In genomic region chr10:103713676-103714075, GRCh38 we compare ENCODE assay signal across 17 cellular contexts.
DNase-seq lines count a peak whose midpoint lies in the region; ATAC-seq and TF ChIP-seq lines count a peak whose summit lies in the region.
"Had no signal": no experiment of that assay in that cellular context is flagged by ENCODE, and none has a peak within 500 bp of the region (broad histone marks: within the 10 kb centered on the region; RNA-seq: fewer than 3 reads in every experiment).

No MANE protein-coding gene starts in this region.

- H3K27me3 Mint-ChIP-seq in type B pancreatic cell = no peaks in the 10 kb centered on the region
- H3K27me3 Mint-ChIP-seq in H9 (ENCODE audit: low read depth) = no peaks in the 10 kb centered on the region; the same call in 1 of the 2 replicates
- H3K27me3 Mint-ChIP-seq: T-cell had no signal

- H2BK5ac ChIP-seq in H9 (ENCODE audit: insufficient read length, low read length) = no peak overlapping the region

- H4K91ac ChIP-seq in H9 (ENCODE audit: insufficient read length, low read depth, low read length) = no peak overlapping the region

- H4K8ac ChIP-seq in H9 (replicated peaks; ENCODE audit: insufficient read length, low read depth, low read length) = no peak overlapping the region

- no peak overlapping the region for H3K4me2 ChIP-seq in mammary epithelial cell (ENCODE audit: insufficient read depth, low read depth, low read length)
- no peak overlapping the region for H3K4me2 ChIP-seq in H9 (ENCODE audit: insufficient read depth, insufficient read length, low read length)

- H2BK15ac ChIP-seq in H9 (ENCODE audit: low read depth, low read length) = no peak overlapping the region

- H3K9me3 ChIP-seq in right cardiac atrium (ENCODE audit: control insufficient read depth, low read length) (no peaks in the 10 kb centered on the region), left ventricle myocardium inferior (replicated peaks) (no peaks in the 10 kb centered on the region), mammary epithelial cell (replicated peaks; ENCODE audit: insufficient read depth, low read length) (no peaks in the 10 kb centered on the region), H9 (ENCODE audit: control insufficient read depth, low read depth, low read length) (no peaks in the 10 kb centered on the region), ovary (no peaks in the 10 kb centered on the region)
- H3K9me3 ChIP-seq: HAP-1, heart right ventricle, SJSA1, thoracic aorta had no signal

- H3K4me1 Mint-ChIP-seq in type B pancreatic cell (ENCODE audit: unreplicated experiment) (peaks cover 24% of the 10 kb centered on the region), H9 (peaks cover 10 to 22% of the 10 kb centered on the region in 2 experiments)

- H3K23ac ChIP-seq in H9 (ENCODE audit: insufficient read length, low read depth, low read length) = no peak overlapping the region

- H3K9ac ChIP-seq in mammary epithelial cell (ENCODE audit: insufficient read depth, low read length) (peak overlapping the region; percentile 34), H9 (ENCODE audit: extremely low read depth, insufficient read length, low read length) (no peak overlapping the region)

- no peak overlapping the region for H3K4ac ChIP-seq in H9 (ENCODE audit: low read depth, low read length)

- CTCF ChIA-PET in mammary epithelial cell (lab: Charles Lee; ENCODE audit: low non-redundant PET) = interaction anchor here (1.2 kb wide), 1 partner anchor 68 kb away, joined by 12 read pairs; no protein-coding TSS in a partner anchor

- no peak for TF ChIP-seq EP300 in ovary (IDR thresholded peaks at IDR 0.05)

- in situ Hi-C loops in mammary epithelial cell (cut with MboI; ENCODE audit: low sequenced_read_pairs in 2 of 2) = loop anchor here (5.0 to 10.0 kb wide), 3 partner anchors 141 to 271 kb away; partner anchors contain the start of gene SH3PXD2A (in 2 of the 2)

- no peak overlapping the region for H3T11ph ChIP-seq in H9 (ENCODE audit: low read length)

- DNase-seq in right cardiac atrium (peak in 2 of 3 donors; percentile 30 to 42), left ventricle myocardium inferior (no peak), mammary epithelial cell (no peak), myocyte (ENCODE audit: low read depth) (peak; percentile 76), type B pancreatic cell (ENCODE audit: extremely low spot score, unreplicated experiment) (no peak), NCI-H510A (lab: John Stamatoyannopoulos, UW) (no peak), H9 (no peak), ovary (no peak)

- H3K23me2 ChIP-seq in H9 (ENCODE audit: insufficient read length, low read depth, low read length, poor library complexity, severe bottlenecking) = no peaks in the 10 kb centered on the region

- TF ChIP-seq CTCF in left ventricle myocardium inferior (IDR thresholded peaks at IDR 0.05; ENCODE audit: borderline replicate concordance) (no peak), mammary epithelial cell (conservative IDR thresholded peaks at IDR 0.05 in 1 of 2, IDR thresholded peaks at IDR 0.05 in 1 of 2; ENCODE audit: extremely low read depth in 1 of 2, insufficient read depth in 1 of 2, low read depth in 1 of 2, low read length in 2 of 2) (no peak), type B pancreatic cell (conservative IDR thresholded peaks at IDR 0.05) (no peak), H9 (conservative IDR thresholded peaks at IDR 0.05) (no peak), ovary (IDR thresholded peaks at IDR 0.05) (no peak)

- 88% methylated on average over 4 of the region's 4 CpGs for WGBS in right cardiac atrium
- WGBS in mammary epithelial cell (ENCODE audit: low coverage, missing lambda C conversion rate) = 65% methylated on average over 3 of the region's 4 CpGs
- WGBS in H9 (ENCODE audit: extremely low coverage, insufficient read length, low lambda C conversion rate) = no CpG with 5 or more reads among the region's 4 CpGs
- WGBS in ovary, 3 donors = 83 to 93% (median 90%) methylated on average over 4 of the region's 4 CpGs

- no peak overlapping the region for H2AK5ac ChIP-seq in H9 (ENCODE audit: insufficient read length, low read length)

- H3K4me1 ChIP-seq in right cardiac atrium (ENCODE audit: control insufficient read depth, insufficient read depth, low read length) (no peaks in the 10 kb centered on the region), left ventricle myocardium inferior (peaks cover 10% of the 10 kb centered on the region), mammary epithelial cell (ENCODE audit: insufficient read depth, low read length) (peaks cover 89% of the 10 kb centered on the region), H9 (ENCODE audit: insufficient read depth, low read length) (no peaks in the 10 kb centered on the region), ovary (ENCODE audit: insufficient read depth) (no peaks in the 10 kb centered on the region)
- H3K4me1 ChIP-seq: HAP-1 had no signal

- no peak overlapping the region for H3K4me3 Mint-ChIP-seq in type B pancreatic cell
- H3K4me3 Mint-ChIP-seq in H9 = no peak overlapping the region
- H3K4me3 Mint-ChIP-seq: activated naive CD8-positive, alpha-beta T cell treated with anti-CD3 and anti-CD28 coated beads, Interleukin-2, amount 10 ng/mL, durations not matched to agents 7 days and 5 days; nephron progenitor cell; T-cell had no signal

- H3K27ac ChIP-seq in right cardiac atrium (ENCODE audit: low read length) (no peak overlapping the region), left ventricle myocardium inferior (replicated peaks) (no peak overlapping the region), mammary epithelial cell (ENCODE audit: insufficient read depth, low read depth, low read length) (peak overlapping the region; percentile 76), H9 (ENCODE audit: insufficient read length, low read depth, low read length) (no peak overlapping the region), ovary (no peak overlapping the region)
- H3K27ac ChIP-seq: heart right ventricle, SJSA1, thoracic aorta, WERI-Rb-1 had no signal

- H3K4me3 ChIP-seq in right cardiac atrium (ENCODE audit: low read length) (no peak overlapping the region), left ventricle myocardium inferior (no peak overlapping the region), mammary epithelial cell (replicated peaks in 1 of 3; ENCODE audit: insufficient read depth in 1 of 3, low read depth in 2 of 3, low read length in 3 of 3) (no peak overlapping the region), ovary (no peak overlapping the region)
- H3K4me3 ChIP-seq: HAP-1, heart right ventricle, lung, SJSA1, thoracic aorta had no signal

- H3K27ac Mint-ChIP-seq in type B pancreatic cell (peak overlapping the region; percentile 75), H9 (no peak overlapping the region; a peak in 1 of 7 replicates)
- H3K27ac Mint-ChIP-seq: activated naive CD8-positive, alpha-beta T cell treated with anti-CD3 and anti-CD28 coated beads, Interleukin-2, amount 10 ng/mL, durations not matched to agents 7 days and 5 days; nephron progenitor cell; T-cell had no signal

- H3K79me2 ChIP-seq in mammary epithelial cell (ENCODE audit: insufficient read depth, low read length) (peaks cover 50% of the 10 kb centered on the region), H9 (ENCODE audit: insufficient read depth, low read length) (no peaks in the 10 kb centered on the region)

- no peak overlapping the region for H4K5ac ChIP-seq in H9 (ENCODE audit: insufficient read length, low read depth, low read length)

- H3K36me3 Mint-ChIP-seq in type B pancreatic cell (peaks cover 1% of the 10 kb centered on the region), H9 (ENCODE audit: insufficient read depth in 1 of 3, low read depth in 3 of 3) (no peaks in the 10 kb centered on the region; a peak in 1 of 7 replicates)
- H3K36me3 Mint-ChIP-seq: activated naive CD8-positive, alpha-beta T cell treated with anti-CD3 and anti-CD28 coated beads, Interleukin-2, amount 10 ng/mL, durations not matched to agents 7 days and 5 days; T-cell had no signal

- no peak for TF ChIP-seq POLR2A in ovary (IDR thresholded peaks at IDR 0.05)

- H2AFZ ChIP-seq in mammary epithelial cell (ENCODE audit: low read depth, low read length) (no peak overlapping the region), H9 (ENCODE audit: low read length) (no peak overlapping the region)

- intact Hi-C loops in right cardiac atrium (cut with DNase I) (loop anchor here (1.0 to 5.0 kb wide), 3 partner anchors 144 to 146 kb away; partner anchors contain the start of gene SH3PXD2A (in 1 of the 4)), left ventricle myocardium inferior (cut with micrococcal nuclease) (loop anchor here (2.0 kb wide), 1 partner anchor 145 kb away; no protein-coding TSS in a partner anchor), mammary epithelial cell (cut with micrococcal nuclease) (loop anchor here (1.0 to 10.0 kb wide), 6 partner anchors 68 to 261 kb away; no protein-coding TSS in a partner anchor), ovary (cut with DNase I) (loop anchor here (2.0 to 10.0 kb wide), 2 partner anchors 145 to 501 kb away; no protein-coding TSS in a partner anchor)

- BruUV-seq in mammary epithelial cell (replicated peaks; lab: Mats Ljungman, UMichigan) = no TSS peak

- H3K27me3 ChIP-seq in right cardiac atrium (ENCODE audit: control insufficient read depth, insufficient read depth) = no peaks in the 10 kb centered on the region
- H3K27me3 ChIP-seq in left ventricle myocardium inferior (ENCODE audit: low read depth) = no peaks in the 10 kb centered on the region
- no peaks in the 10 kb centered on the region for H3K27me3 ChIP-seq in mammary epithelial cell (ENCODE audit: insufficient read depth, low read length)
- H3K27me3 ChIP-seq in H9 (ENCODE audit: insufficient read depth, low read length) = no peaks in the 10 kb centered on the region
- H3K27me3 ChIP-seq in ovary = no peaks in the 10 kb centered on the region
- H3K27me3 ChIP-seq: heart right ventricle, SJSA1 had no signal

- no peak overlapping the region for H2BK20ac ChIP-seq in H9 (ENCODE audit: low read depth, low read length, poor library complexity, severe bottlenecking)

- H2BK120ac ChIP-seq in H9 (ENCODE audit: low read depth, low read length, poor library complexity, severe bottlenecking) = no peak overlapping the region

- peaks cover 4% of the 10 kb centered on the region for H3K9me3 Mint-ChIP-seq in type B pancreatic cell
- no peaks in the 10 kb centered on the region for H3K9me3 Mint-ChIP-seq in H9
- H3K9me3 Mint-ChIP-seq: activated naive CD8-positive, alpha-beta T cell treated with anti-CD3 and anti-CD28 coated beads, Interleukin-2, amount 10 ng/mL, durations not matched to agents 7 days and 5 days; nephron progenitor cell; T-cell had no signal

- H4K20me1 ChIP-seq in mammary epithelial cell (ENCODE audit: insufficient read depth, low read length) = no peaks in the 10 kb centered on the region
- H4K20me1 ChIP-seq in H9 (ENCODE audit: control insufficient read depth, insufficient read depth, insufficient read length) = no peaks in the 10 kb centered on the region

- dilution Hi-C loops in mammary epithelial cell (cut with HindIII; ENCODE audit: low sequenced_read_pairs) = no loop called here

- no peak overlapping the region for H3K18ac ChIP-seq in H9 (ENCODE audit: insufficient read length, low read depth, low read length)

- H3K36me3 ChIP-seq in left ventricle myocardium inferior (no peaks in the 10 kb centered on the region), mammary epithelial cell (ENCODE audit: insufficient read depth, low read length) (peaks cover 4% of the 10 kb centered on the region), ovary (no peaks in the 10 kb centered on the region)
- H3K36me3 ChIP-seq: HAP-1, SJSA1, thoracic aorta, WERI-Rb-1 had no signal

- no peak for ATAC-seq in right cardiac atrium

- H3K56ac ChIP-seq in H9 (ENCODE audit: insufficient read length, low read depth, low read length) = no peak overlapping the region

- H2BK12ac ChIP-seq in H9 (ENCODE audit: insufficient read length, low read depth, low read length) = no peak overlapping the region

- H3K79me1 ChIP-seq in H9 (ENCODE audit: insufficient read depth, low read depth, low read length, poor library complexity, severe bottlenecking) = no peaks in the 10 kb centered on the region

- no peak overlapping the region for H3K14ac ChIP-seq in H9 (ENCODE audit: insufficient read depth, low read length)

Comparison
In these comparisons a context has a peak if more than half of its experiments do, and no peak if none do; other contexts are left out.
1. DNase-seq: peak in right cardiac atrium (2 of 3) and myocyte (single experiment); none in left ventricle myocardium inferior (single experiment), mammary epithelial cell (single experiment), type B pancreatic cell (single experiment), NCI-H510A (single experiment), H9 (single experiment) and ovary (0 of 5).